ENCODE assay signal across 8 cellular contexts in genomic region chr12:66235626-66236281, GRCh38.
DNase-seq lines count a peak whose midpoint lies in the region.

No MANE protein-coding gene starts in this region.

- DNase-seq in DMS 273 (lab: John Stamatoyannopoulos, UW; ENCODE audit: unreplicated experiment) = peak; percentile 31
- DNase-seq in DMS 273 treated with DMSO at 0.1 percent for 48 hours (lab: John Stamatoyannopoulos, UW) = no peak
- DNase-seq in RPMI8226 = peak; percentile 16
- DNase-seq in fibroblast of peridontal ligament (ENCODE audit: extremely low read depth) = peak; percentile 24
- DNase-seq in retina = peak; percentile 14
- DNase-seq in KG1 (lab: John Stamatoyannopoulos, UW) = no peak
- DNase-seq in NCI-H1105 treated with DMSO at 0.1 percent for 48 hours (lab: John Stamatoyannopoulos, UW) = no peak
- no peak for DNase-seq in activated CD8-positive, alpha-beta memory T cell treated with anti-CD3 and anti-CD28 coated beads, Interleukin-2, amount 50 U/mL, for 4 hours

Comparison
In these comparisons a context has a peak if more than half of its experiments do, and no peak if none do; other contexts are left out.
1. DNase-seq: peak in DMS 273 (single experiment), RPMI8226 (single experiment), fibroblast of peridontal ligament (single experiment) and retina (single experiment); none in DMS 273 treated with DMSO at 0.1 percent for 48 hours (single experiment), KG1 (single experiment), NCI-H1105 treated with DMSO at 0.1 percent for 48 hours (single experiment) and activated CD8-positive, alpha-beta memory T cell treated with anti-CD3 and anti-CD28 coated beads, Interleukin-2, amount 50 U/mL, for 4 hours (single experiment).